Comparison of ENCODE assay signal across 28 cellular contexts in genomic region chr2:100542418-100542817, GRCh38.
"Had no signal": no experiment of that assay in that cellular context is flagged by ENCODE, and none has a peak within 500 bp of the region (broad histone marks: within the 10 kb centered on the region; RNA-seq: fewer than 3 reads in every experiment).

No MANE protein-coding gene starts in this region.

- H3K27ac ChIP-seq: stomach, suprapubic skin, testis, thoracic aorta, thyroid gland, tibial artery, tibial nerve, transverse colon, upper lobe of left lung, upper lobe of right lung, uterus, vagina had no signal

- H3K36me3 Mint-ChIP-seq: stimulated activated effector memory CD8-positive, alpha-beta T cell treated with anti-CD3 and anti-CD28 coated beads, Interleukin-12 subunit alpha, Interleukin-12 subunit beta, amount 100 ng/mL, for 72 hours; stimulated activated memory B cell treated with anti-CD40 and anti-IgM and Interleukin-4, amounts not matched to agents 10 μg/mL and 1 μg/mL and 100 μg/mL, for 72 hours; stimulated activated naive B cell treated with anti-CD40 and anti-IgM and Interleukin-4, amounts not matched to agents 10 μg/mL and 1 μg/mL and 100 μg/mL, for 72 hours; type B pancreatic cell had no signal

- H3K9me3 Mint-ChIP-seq: stimulated activated effector memory CD8-positive, alpha-beta T cell treated with anti-CD3 and anti-CD28 coated beads, Interleukin-12 subunit alpha, Interleukin-12 subunit beta, amount 100 ng/mL, for 72 hours; stimulated activated memory B cell treated with anti-CD40 and anti-IgM and Interleukin-4, amounts not matched to agents 10 μg/mL and 1 μg/mL and 100 μg/mL, for 72 hours; stimulated activated naive B cell treated with anti-CD40 and anti-IgM and Interleukin-4, amounts not matched to agents 10 μg/mL and 1 μg/mL and 100 μg/mL, for 72 hours; stimulated activated naive CD8-positive, alpha-beta T cell treated with anti-CD3 and anti-CD28 coated beads, Interleukin-15, amount 100 ng/mL, for 72 hours; stimulated activated naive CD8-positive, alpha-beta T cell treated with anti-CD3 and anti-CD28 coated beads, Interleukin-15, Interleukin-2, amounts not matched to agents 100 ng/mL and 50 ng/mL, for 24 hours had no signal

- H3K4me3 ChIP-seq: stomach, suprapubic skin, testis, thoracic aorta, thyroid gland, tibial artery, tibial nerve, transverse colon, upper lobe of left lung, upper lobe of right lung, uterus, vagina had no signal

- DNase-seq: stimulated activated CD4-positive, alpha-beta T cell treated with anti-CD3 and anti-CD28 coated beads, Interleukin-2, amount 100 ng/mL, for 48 hours; stimulated activated CD4-positive, alpha-beta T cell treated with anti-CD3 and anti-CD28 coated beads, Interleukin-4, amount 100 ng/mL, for 1 hour; stimulated activated CD4-positive, alpha-beta T cell treated with anti-CD3 and anti-CD28 coated beads, Interleukin-4, amount 100 ng/mL, for 24 hours; stimulated activated CD4-positive, alpha-beta T cell treated with anti-CD3 and anti-CD28 coated beads, Interleukin-4, amount 100 ng/mL, for 4 hours; stimulated activated CD8-positive, alpha-beta memory T cell treated with anti-CD3 and anti-CD28 coated beads, Interleukin-4, amount 100 ng/mL, for 48 hours; stimulated activated naive B cell treated with anti-CD40 and anti-IgM and Interleukin-4, amounts not matched to agents 10 μg/mL and 1 μg/mL and 100 μg/mL, for 72 hours; stimulated activated naive CD4-positive, alpha-beta T cell; stimulated activated naive CD4-positive, alpha-beta T cell treated with Interleukin-2 at 50 U/mL for 16 hours; stimulated activated naive CD8-positive, alpha-beta T cell treated with anti-CD3 and anti-CD28 coated beads, Interleukin-15, amount 100 ng/mL, for 72 hours; stimulated activated naive CD8-positive, alpha-beta T cell treated with anti-CD3 and anti-CD28 coated beads, Interleukin-15, Interleukin-2, amounts not matched to agents 100 U/mL and 50 U/mL, for 24 hours; stomach; substantia nigra; testis; thyroid gland; tibial artery; transverse colon; upper lobe of left lung; upper lobe of right lung; uterus had no signal

- H3K4me1 ChIP-seq: stomach, suprapubic skin, testis, thyroid gland, tibial artery, tibial nerve, transverse colon, upper lobe of left lung, upper lobe of right lung, uterus, vagina had no signal

- H3K36me3 ChIP-seq: stomach, suprapubic skin, thoracic aorta, thyroid gland, tibial artery, tibial nerve, transverse colon, upper lobe of left lung, upper lobe of right lung, uterus, vagina had no signal

- H3K4me3 Mint-ChIP-seq: stimulated activated effector memory CD8-positive, alpha-beta T cell treated with anti-CD3 and anti-CD28 coated beads, Interleukin-12 subunit alpha, Interleukin-12 subunit beta, amount 100 ng/mL, for 72 hours; stimulated activated memory B cell treated with anti-CD40 and anti-IgM and Interleukin-4, amounts not matched to agents 10 μg/mL and 1 μg/mL and 100 μg/mL, for 72 hours; stimulated activated naive B cell treated with anti-CD40 and anti-IgM and Interleukin-4, amounts not matched to agents 10 μg/mL and 1 μg/mL and 100 μg/mL, for 72 hours; stimulated activated naive CD8-positive, alpha-beta T cell treated with anti-CD3 and anti-CD28 coated beads, Interleukin-15, amount 100 ng/mL, for 72 hours; stimulated activated naive CD8-positive, alpha-beta T cell treated with anti-CD3 and anti-CD28 coated beads, Interleukin-15, Interleukin-2, amounts not matched to agents 100 ng/mL and 50 ng/mL, for 24 hours; type B pancreatic cell had no signal

- ATAC-seq: stimulated activated effector memory CD8-positive, alpha-beta T cell treated with anti-CD3 and anti-CD28 coated beads, Interleukin-12 subunit alpha, Interleukin-12 subunit beta, amount 100 ng/mL, for 72 hours; stimulated activated memory B cell treated with anti-CD40 and anti-IgM and Interleukin-4, amounts not matched to agents 10 μg/mL and 1 μg/mL and 100 μg/mL, for 72 hours; stimulated activated naive B cell treated with anti-CD40 and anti-IgM and Interleukin-4, amounts not matched to agents 10 μg/mL and 1 μg/mL and 100 μg/mL, for 72 hours; stimulated activated naive CD8-positive, alpha-beta T cell treated with anti-CD3 and anti-CD28 coated beads, Interleukin-15, amount 100 ng/mL, for 72 hours; stimulated activated naive CD8-positive, alpha-beta T cell treated with anti-CD3 and anti-CD28 coated beads, Interleukin-15, Interleukin-2, amounts not matched to agents 100 U/mL and 50 U/mL, for 24 hours; upper lobe of right lung had no signal

- H3K27me3 Mint-ChIP-seq: stimulated activated naive CD8-positive, alpha-beta T cell treated with anti-CD3 and anti-CD28 coated beads, Interleukin-15, amount 100 ng/mL, for 72 hours had no signal

- FAIRE-seq: urothelium cell line had no signal

- H3K27me3 ChIP-seq: suprapubic skin, testis, thyroid gland, tibial artery, tibial nerve, transverse colon, upper lobe of left lung, upper lobe of right lung, uterus, vagina had no signal

- H3K9me3 ChIP-seq: suprapubic skin, testis, thoracic aorta, thyroid gland, tibial artery, tibial nerve, transverse colon, upper lobe of left lung, upper lobe of right lung, uterus, vagina had no signal

- H3K27ac Mint-ChIP-seq: stimulated activated effector memory CD8-positive, alpha-beta T cell treated with anti-CD3 and anti-CD28 coated beads, Interleukin-12 subunit alpha, Interleukin-12 subunit beta, amount 100 ng/mL, for 72 hours; stimulated activated memory B cell treated with anti-CD40 and anti-IgM and Interleukin-4, amounts not matched to agents 10 μg/mL and 1 μg/mL and 100 μg/mL, for 72 hours; stimulated activated naive B cell treated with anti-CD40 and anti-IgM and Interleukin-4, amounts not matched to agents 10 μg/mL and 1 μg/mL and 100 μg/mL, for 72 hours; stimulated activated naive CD8-positive, alpha-beta T cell treated with anti-CD3 and anti-CD28 coated beads, Interleukin-15, amount 100 ng/mL, for 72 hours; stimulated activated naive CD8-positive, alpha-beta T cell treated with anti-CD3 and anti-CD28 coated beads, Interleukin-15, Interleukin-2, amounts not matched to agents 100 ng/mL and 50 ng/mL, for 24 hours; type B pancreatic cell had no signal
